14 cellular contexts compared by ENCODE assay signal in the genomic region with DNA sequence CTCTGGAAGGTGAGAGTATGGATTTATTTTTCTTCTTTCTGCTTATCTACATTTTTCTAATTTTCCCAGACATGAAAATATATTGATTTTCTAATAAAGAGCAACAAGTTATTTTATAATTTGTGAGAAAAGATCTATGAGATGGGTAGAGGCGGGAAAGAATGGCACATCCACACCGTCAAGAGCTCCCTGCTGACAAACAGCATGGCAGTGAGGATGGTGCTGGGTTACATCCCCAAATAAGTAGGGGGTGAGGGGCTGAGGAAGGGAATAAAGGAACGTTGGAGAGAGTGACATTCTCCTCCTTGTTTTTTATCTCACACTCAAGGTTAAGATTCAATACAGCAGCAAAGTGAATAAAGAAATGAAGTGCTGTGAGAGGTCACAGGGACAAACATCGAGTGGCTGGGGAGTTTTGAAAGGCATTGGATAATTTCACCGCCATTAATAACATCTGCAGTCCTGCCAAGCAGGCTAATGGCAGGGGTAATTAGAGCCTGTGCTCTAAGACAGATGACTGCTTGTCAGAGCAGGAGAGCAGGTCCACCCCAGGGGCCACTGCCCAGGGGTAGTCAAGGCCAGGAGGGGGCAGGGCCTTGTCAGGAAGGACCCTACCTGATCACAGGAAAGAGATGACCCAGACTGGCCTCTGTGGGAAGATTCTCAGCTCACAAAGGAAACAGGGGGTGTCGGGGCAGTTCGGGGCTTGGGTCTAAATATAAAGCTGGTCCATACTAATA.
"Had no signal": no experiment of that assay in that cellular context is flagged by ENCODE, and none has a peak within 500 bp of the region (broad histone marks: within the 10 kb centered on the region; RNA-seq: fewer than 3 reads in every experiment).

No MANE protein-coding gene starts in this region.

- ATAC-seq: heart left ventricle, left colon, upper lobe of right lung had no signal

- H3K4me1 Mint-ChIP-seq: activated B cell treated with CpG ODN at 0.5 μM for 24 hours; activated CD4-positive, alpha-beta T cell treated with anti-CD3 and anti-CD28 coated beads, Interleukin-2, amount 10 ng/mL, durations not matched to agents 7 days and 5 days had no signal

- H3K4me3 Mint-ChIP-seq: activated B cell treated with CpG ODN at 0.5 μM for 24 hours; activated CD4-positive, alpha-beta T cell treated with anti-CD3 and anti-CD28 coated beads, Interleukin-2, amount 10 ng/mL, durations not matched to agents 7 days and 5 days had no signal

- H3K27me3 ChIP-seq: ovary, spleen, stomach, testis, upper lobe of right lung had no signal

- H3K9me3 ChIP-seq: ovary, sigmoid colon, testis had no signal

- H3K36me3 ChIP-seq: heart left ventricle, ovary, sigmoid colon, spleen, stomach, upper lobe of right lung had no signal

- DNase-seq: activated B cell treated with CpG ODN at 0.5 μM for 24 hours; activated CD4-positive, alpha-beta T cell treated with anti-CD3 and anti-CD28 coated beads, Interleukin-2, amount 10 ng/mL, durations not matched to agents 7 days and 5 days; aorta; cerebellar nuclear complex; effector CD8-positive, alpha-beta T cell; heart left ventricle; left colon; ovary; sigmoid colon; spleen; stomach; T-helper 2 cell; testis; upper lobe of right lung had no signal

- H3K4me1 ChIP-seq: sigmoid colon, spleen, stomach, testis, upper lobe of right lung had no signal

- H3K4me3 ChIP-seq: heart left ventricle, ovary, sigmoid colon, spleen, stomach, testis, upper lobe of right lung had no signal

- H3K27ac Mint-ChIP-seq: activated B cell treated with CpG ODN at 0.5 μM for 24 hours; activated CD4-positive, alpha-beta T cell treated with anti-CD3 and anti-CD28 coated beads, Interleukin-2, amount 10 ng/mL, durations not matched to agents 7 days and 5 days had no signal
